ENCODE assay signal across 1 cellular context in genomic region chr6:27138398-27138797, GRCh38.
TF ChIP-seq lines count a peak whose summit lies in the region.

No MANE protein-coding gene starts in this region.

TF ChIP-seq in WTC11, 78 proteins besides CTCF, POLR2A, EP300 and RAD21 (continued from another document):
- TF ChIP-seq AR (CRISPR knock-in tag; IDR thresholded peaks at IDR 0.05) (no peak), GTF2I (CRISPR knock-in tag; conservative IDR thresholded peaks at IDR 0.05) (no peak), ERG (CRISPR knock-in tag; IDR thresholded peaks at IDR 0.05) (no peak)
